Comparison of ENCODE assay signal across 11 cellular contexts in genomic region chr7:97022451-97023306, GRCh38. TPM values are rescaled to one million over a fixed set of nuclear protein-coding genes. Genes with fewer than 3 reads are reported as not detected.
DNase-seq lines count a peak whose midpoint lies in the region; ATAC-seq and TF ChIP-seq lines count a peak whose summit lies in the region.
"Had no signal": no experiment of that assay in that cellular context is flagged by ENCODE, and none has a peak within 500 bp of the region (broad histone marks: within the 10 kb centered on the region; RNA-seq: fewer than 3 reads in every experiment).

No MANE protein-coding gene starts in this region.

- intact Hi-C loops in uterus (cut with DNase I; ENCODE audit: low total_unique reads) (no loop called here), Right ventricle myocardium inferior (cut with DNase I) (loop anchor here (10.0 kb wide), 1 partner anchor 608 kb away; no protein-coding TSS in a partner anchor), heart left ventricle (cut with DNase I) (loop anchor here in 6 of 10 donors (10.0 kb wide), 4 partner anchors 308 to 1298 kb away; no protein-coding TSS in a partner anchor)

- peaks cover 67% of the 10 kb centered on the region for H3K4me1 Mint-ChIP-seq in endothelial cell (ENCODE audit: unreplicated experiment)
- H3K4me1 Mint-ChIP-seq in progenitor cell of endocrine pancreas (ENCODE audit: low read depth): peaks cover 19% of the 10 kb centered on the region

- H3K9me3 ChIP-seq in uterus: no peaks in the 10 kb centered on the region
- no peaks in the 10 kb centered on the region for H3K9me3 ChIP-seq in heart left ventricle
- H3K9me3 ChIP-seq: A549, upper lobe of right lung had no signal

- H3K27me3 Mint-ChIP-seq in endothelial cell (ENCODE audit: unreplicated experiment) (peaks cover 28% of the 10 kb centered on the region), progenitor cell of endocrine pancreas (peaks cover 98% of the 10 kb centered on the region)

- H3K36me3 Mint-ChIP-seq in endothelial cell (ENCODE audit: low read depth, unreplicated experiment) (no peaks in the 10 kb centered on the region), progenitor cell of endocrine pancreas (ENCODE audit: insufficient read depth) (no peaks in the 10 kb centered on the region)

- no peak overlapping the region for H3K27ac ChIP-seq in uterus
- H3K27ac ChIP-seq in heart left ventricle: no peak overlapping the region
- H3K27ac ChIP-seq: A549, upper lobe of right lung had no signal

- H3K36me3 ChIP-seq in uterus (no peaks in the 10 kb centered on the region), heart left ventricle (no peaks in the 10 kb centered on the region)
- H3K36me3 ChIP-seq: upper lobe of right lung had no signal

- 4 to 19% (median 8%) methylated on average over 35 of the region's 35 CpGs for WGBS in heart left ventricle, 4 donors

- H3K4me3 ChIP-seq in uterus (no peak overlapping the region), heart left ventricle (no peak overlapping the region)
- H3K4me3 ChIP-seq: A549, upper lobe of right lung had no signal

- peaks cover 8 to 86% of the 10 kb centered on the region in 2 donors for H3K27me3 ChIP-seq in uterus
- H3K27me3 ChIP-seq in heart left ventricle: peaks cover 41 to 98% (median 91%) of the 10 kb centered on the region in 9 donors

- TF ChIP-seq CTCF in endothelial cell (IDR thresholded peaks at IDR 0.05; ENCODE audit: unreplicated experiment) (no peak), progenitor cell of endocrine pancreas (IDR thresholded peaks at IDR 0.05; ENCODE audit: unreplicated experiment) (no peak), uterus (IDR thresholded peaks at IDR 0.05) (no peak), heart left ventricle (IDR thresholded peaks at IDR 0.05) (no peak)

- H3K4me3 Mint-ChIP-seq in endothelial cell (ENCODE audit: unreplicated experiment) (peak overlapping the region; percentile 57), progenitor cell of endocrine pancreas (ENCODE audit: low read depth) (peak overlapping the region; percentile 72)

- ATAC-seq in Right ventricle myocardium inferior: no peak
- ATAC-seq in heart left ventricle: no peak
- ATAC-seq: upper lobe of right lung had no signal

- DNase-seq in NCI-H82 (lab: John Stamatoyannopoulos, UW): peak; percentile 45
- DNase-seq in NCI-H82 treated with DMSO at 0.1 percent for 48 hours (lab: John Stamatoyannopoulos, UW; ENCODE audit: unreplicated experiment): no peak
- DNase-seq in MV-4-11 (lab: John Stamatoyannopoulos, UW): peak; percentile 77
- DNase-seq in endothelial cell (ENCODE audit: low spot score): no peak
- no peak for DNase-seq in progenitor cell of endocrine pancreas (ENCODE audit: low spot score, unreplicated experiment)
- DNase-seq in uterus: no peak
- no peak for DNase-seq in Right ventricle myocardium inferior (ENCODE audit: missing footprints)
- DNase-seq in heart left ventricle: no peak
- DNase-seq: upper lobe of right lung had no signal

- H3K4me1 ChIP-seq in uterus (peaks cover 0 to 17% of the 10 kb centered on the region in 2 donors), heart left ventricle (peaks cover 4 to 60% (median 24%) of the 10 kb centered on the region in 12 donors)

- TF ChIP-seq POLR2A in uterus (IDR thresholded peaks at IDR 0.05): no peak
- no peak for TF ChIP-seq POLR2A in heart left ventricle (IDR thresholded peaks at IDR 0.05)

- H3K9me3 Mint-ChIP-seq in endothelial cell (ENCODE audit: unreplicated experiment) (no peaks in the 10 kb centered on the region), progenitor cell of endocrine pancreas (ENCODE audit: low read depth) (no peaks in the 10 kb centered on the region)

- H3K27ac Mint-ChIP-seq in endothelial cell (ENCODE audit: unreplicated experiment): no peak overlapping the region
- H3K27ac Mint-ChIP-seq in progenitor cell of endocrine pancreas: no peak overlapping the region

RNA-seq across cellular contexts. Expression of gene DLX5, which starts 2.0 kb away (rescaled TPM):
- total RNA-seq in endothelial cell (ENCODE audit: unreplicated experiment) (0.18 TPM), progenitor cell of endocrine pancreas (1.7 and 3.8 TPM in 2 replicates), uterus (1 to 10 TPM in 1 of 4 donors, under 1 TPM in 2, not detected in 1; 0.26 to 5.9 (median 0.52) TPM), Right ventricle myocardium inferior (not detected), heart left ventricle (under 1 TPM in 3 of 9 donors, not detected in 6; 0.23 to 0.27 (median 0.25) TPM)
- under 1 TPM in 1 of 2 donors, not detected in 1; 0.08 TPM for polyA plus RNA-seq in heart left ventricle
- total RNA-seq: mucosa of gallbladder, upper lobe of right lung had no signal
- polyA plus RNA-seq: A549 had no signal

RNA-seq across cellular contexts. Expression of gene DLX6, which starts 17.3 kb away (rescaled TPM):
- total RNA-seq in endothelial cell (ENCODE audit: unreplicated experiment): not detected
- total RNA-seq in progenitor cell of endocrine pancreas: 0.38 and 1.00 TPM in 2 replicates
- total RNA-seq in uterus: 1 to 10 TPM in 1 of 4 donors, under 1 TPM in 2, not detected in 1; 0.30 to 1.5 (median 0.77) TPM
- total RNA-seq in Right ventricle myocardium inferior: not detected
- total RNA-seq in heart left ventricle: under 1 TPM in 1 of 9 donors, not detected in 8; 0.21 TPM
- not detected for polyA plus RNA-seq in heart left ventricle
- total RNA-seq: mucosa of gallbladder, upper lobe of right lung had no signal
- polyA plus RNA-seq: A549 had no signal

Comparison
In these comparisons a context has a peak if more than half of its experiments do, and no peak if none do; other contexts are left out.
1. DNase-seq: peak in NCI-H82 (single experiment) and MV-4-11 (single experiment); none in NCI-H82 treated with DMSO at 0.1 percent for 48 hours (single experiment), endothelial cell (single experiment), progenitor cell of endocrine pancreas (single experiment), uterus (0 of 2), Right ventricle myocardium inferior (single experiment) and heart left ventricle (0 of 5).